ENCODE assay signal across 1 cellular context in genomic region chr5:173055983-173056782, GRCh38.
TF ChIP-seq lines count a peak whose summit lies in the region.

Gene CREBRF (plus strand): TSS chr5:173056352. CDS start chr5:173080776, 24,424 bp downstream.

TF ChIP-seq in HepG2, 621 proteins besides CTCF, POLR2A, EP300 and RAD21 (continued from another document and continues in another):
- TF ChIP-seq ZNF646 (CRISPR knock-in tag; IDR thresholded peaks at IDR 0.05) (no peak), IRF2 (CRISPR knock-in tag; IDR thresholded peaks at IDR 0.05) (peak; percentile 86), SIX4 (CRISPR knock-in tag; IDR thresholded peaks at IDR 0.05) (0 out of 2 replicates have a peak, but pooled peaks have one; percentile 33), DMAP1 (CRISPR knock-in tag; IDR thresholded peaks at IDR 0.05) (peak; percentile 10; the same call in 1 of the 2 replicates), ZFP91 (CRISPR knock-in tag; IDR thresholded peaks at IDR 0.05; ENCODE audit: borderline replicate concordance) (peak; percentile 67; the same call in 1 of the 2 replicates), ETV6 (CRISPR knock-in tag; conservative IDR thresholded peaks at IDR 0.05) (peak; percentile 46; the same call in 1 of the 2 replicates), KLF11 (CRISPR knock-in tag; IDR thresholded peaks at IDR 0.05) (0 out of 2 replicates have a peak, but pooled peaks have one; percentile 84), ZNF772 (CRISPR knock-in tag; IDR thresholded peaks at IDR 0.05) (peak; percentile 70), ZNF747 (CRISPR knock-in tag; IDR thresholded peaks at IDR 0.05; ENCODE audit: borderline replicate concordance) (peak; percentile 37; the same call in 1 of the 2 replicates), ZNF460 (CRISPR knock-in tag; IDR thresholded peaks at IDR 0.05; ENCODE audit: borderline replicate concordance) (no peak), THAP11 (CRISPR knock-in tag; IDR thresholded peaks at IDR 0.05) (peak; percentile 83), TFAP4 (IDR thresholded peaks at IDR 0.05; ENCODE audit: borderline replicate concordance, low read depth) (peak; percentile 26; the same call in 1 of the 2 replicates), MAFF (IDR thresholded peaks at IDR 0.05; ENCODE audit: low read depth, low read length) (no peak), NAIF1 (CRISPR knock-in tag; IDR thresholded peaks at IDR 0.05; ENCODE audit: borderline replicate concordance) (no peak), SRSF9 (IDR thresholded peaks at IDR 0.05; ENCODE audit: borderline replicate concordance, insufficient read depth, low read depth, low read length, poor library complexity, severe bottlenecking) (no peak), ELF1 (CRISPR knock-in tag; IDR thresholded peaks at IDR 0.05) (peak; percentile 96), ZNF317 (CRISPR knock-in tag; IDR thresholded peaks at IDR 0.05) (peak; percentile 74; the same call in 1 of the 2 replicates), NFKB2 (CRISPR knock-in tag; IDR thresholded peaks at IDR 0.05; ENCODE audit: borderline replicate concordance) (no peak; the same call in 1 of the 2 replicates), FOXO1 (CRISPR knock-in tag; IDR thresholded peaks at IDR 0.05) (peak; percentile 86), ZNF446 (CRISPR knock-in tag; IDR thresholded peaks at IDR 0.05) (peak; percentile 84), GMEB1 (CRISPR knock-in tag; IDR thresholded peaks at IDR 0.05; ENCODE audit: borderline replicate concordance) (peak; percentile 66; the same call in 1 of the 2 replicates), TAF1 (CRISPR knock-in tag; IDR thresholded peaks at IDR 0.05) (peak; percentile 54), PCBP1 (IDR thresholded peaks at IDR 0.05; ENCODE audit: borderline replicate concordance, low read depth, low read length) (0 out of 2 replicates have a peak, but pooled peaks have one; percentile 77), MNT (IDR thresholded peaks at IDR 0.05) (peak; percentile 98), CREM (IDR thresholded peaks at IDR 0.05) (peak; percentile 31; the same call in 1 of the 2 replicates), CREM (CRISPR knock-in tag; IDR thresholded peaks at IDR 0.05) (no peak), MYC (CRISPR knock-in tag; IDR thresholded peaks at IDR 0.05; ENCODE audit: borderline replicate concordance) (peak; percentile 83), ZNF256 (CRISPR knock-in tag; conservative IDR thresholded peaks at IDR 0.05) (no peak), KDM1A (CRISPR knock-in tag; IDR thresholded peaks at IDR 0.05) (no peak), PRMT3 (CRISPR knock-in tag; IDR thresholded peaks at IDR 0.05; ENCODE audit: borderline replicate concordance, low read depth) (no peak), HNRNPK (IDR thresholded peaks at IDR 0.05; ENCODE audit: low read depth, low read length, poor library complexity, severe bottlenecking) (peak; percentile 5), ZNF790 (CRISPR knock-in tag; IDR thresholded peaks at IDR 0.05; ENCODE audit: borderline replicate concordance) (peak; percentile 72; the same call in 1 of the 2 replicates), KLF15 (CRISPR knock-in tag; IDR thresholded peaks at IDR 0.05; ENCODE audit: borderline replicate concordance) (peak; percentile 46; the same call in 1 of the 2 replicates), FOXP4 (CRISPR knock-in tag; IDR thresholded peaks at IDR 0.05) (peak; percentile 57; the same call in 1 of the 2 replicates), ZMYM4 (CRISPR knock-in tag; IDR thresholded peaks at IDR 0.05) (peak; percentile 79), THAP8 (CRISPR knock-in tag; IDR thresholded peaks at IDR 0.05; ENCODE audit: borderline replicate concordance) (peak; percentile 99), SALL2 (CRISPR knock-in tag; IDR thresholded peaks at IDR 0.05) (peak; percentile 24; the same call in 1 of the 2 replicates), MIER3 (CRISPR knock-in tag; IDR thresholded peaks at IDR 0.05; ENCODE audit: borderline replicate concordance) (no peak), BCL6 (CRISPR knock-in tag; IDR thresholded peaks at IDR 0.05) (peak; percentile 14; the same call in 1 of the 2 replicates), AGO1 (IDR thresholded peaks at IDR 0.05; ENCODE audit: low read depth, low read length, poor library complexity, severe bottlenecking) (peak; percentile 46), THRA (CRISPR knock-in tag; IDR thresholded peaks at IDR 0.05; ENCODE audit: borderline replicate concordance) (0 out of 2 replicates have a peak, but pooled peaks have one; percentile 20), ZNF274 (CRISPR knock-in tag; IDR thresholded peaks at IDR 0.05) (no peak), BORCS8-MEF2B (CRISPR knock-in tag; IDR thresholded peaks at IDR 0.05) (0 out of 2 replicates have a peak, but pooled peaks have one; percentile 69), ZBTB42 (CRISPR knock-in tag; IDR thresholded peaks at IDR 0.05) (0 out of 2 replicates have a peak, but pooled peaks have one; percentile 51), ZBTB2 (CRISPR knock-in tag; IDR thresholded peaks at IDR 0.05; ENCODE audit: low read depth) (no peak)
